14 cellular contexts compared by ENCODE assay signal in the genomic region with DNA sequence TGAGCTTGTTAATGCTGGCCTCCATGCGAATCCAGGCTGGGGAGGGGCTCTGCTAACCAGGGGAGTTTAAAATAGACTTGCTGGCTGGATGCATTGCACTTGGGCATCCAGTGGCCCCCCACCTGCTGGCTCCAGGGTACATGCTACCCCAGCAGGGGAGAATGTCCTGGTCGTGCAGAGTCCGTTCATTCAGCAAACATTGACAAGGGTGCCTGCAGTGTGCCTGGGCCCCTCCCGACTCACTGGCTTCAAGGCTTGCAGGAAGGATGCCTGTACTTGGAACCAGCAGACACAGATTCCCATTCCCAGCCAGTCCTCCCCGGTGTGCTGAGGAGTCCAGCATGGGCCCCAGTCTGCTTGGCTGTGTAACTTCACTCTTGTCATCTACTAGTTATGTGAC. TPM values are rescaled to one million over a fixed set of nuclear protein-coding genes. Genes with fewer than 3 reads are reported as not detected.
DNase-seq lines count a peak whose midpoint lies in the region; ATAC-seq and TF ChIP-seq lines count a peak whose summit lies in the region.
"Had no signal": no experiment of that assay in that cellular context is flagged by ENCODE, and none has a peak within 500 bp of the region (broad histone marks: within the 10 kb centered on the region; RNA-seq: fewer than 3 reads in every experiment).

No MANE protein-coding gene starts in this region.

- H3K4me2 ChIP-seq in GM23338 = no peak overlapping the region

- 0 out of 2 replicates have a peak, but pooled peaks cover 2% of the 10 kb centered on the region for H3F3A ChIP-seq in GM23338 (replicated peaks; ENCODE audit: low read depth)

- H3K4me1 ChIP-seq in GM23338 (ENCODE audit: insufficient read depth) = peaks cover 5% of the 10 kb centered on the region

- peak overlapping the region; percentile 97 for H3K4me3 Mint-ChIP-seq in CD4-positive, alpha-beta T cell
- H3K4me3 Mint-ChIP-seq in GM23338 = peak overlapping the region; percentile 95; the same call in 2 of the 3 replicates
- peak overlapping the region; percentile 99 for H3K4me3 Mint-ChIP-seq in activated T-helper 2 cell treated with anti-CD3 and anti-CD28 coated beads, Interferon-gamma antibody, Interleukin-2, Interleukin-4, amounts not matched to agents 10 μg/mL and 5 μg/mL and 100 μg/mL, durations not matched to agents 14 hours and 24 hours and 36 hours (ENCODE audit: low read depth)
- peak overlapping the region; percentile 91 to 97 (median 94) for H3K4me3 Mint-ChIP-seq in naive thymus-derived CD8-positive, alpha-beta T cell

- CTCF ChIA-PET in CD4-positive, alpha-beta T cell (lab: Charles Lee) = interaction anchor here (0.8 to 2.5 kb wide), 4 partner anchors 56 to 491 kb away, joined by 3 to 8 read pairs (median 4); no protein-coding TSS in a partner anchor

- no peaks in the 10 kb centered on the region for H3K9me3 ChIP-seq in CD4-positive, alpha-beta T cell (ENCODE audit: control insufficient read depth, low read length)
- H3K9me3 ChIP-seq: mucosa of descending colon had no signal

- peaks cover 30% of the 10 kb centered on the region for H3K36me3 Mint-ChIP-seq in CD4-positive, alpha-beta T cell (ENCODE audit: low read depth)
- peaks cover 22% of the 10 kb centered on the region for H3K36me3 Mint-ChIP-seq in GM23338 (ENCODE audit: low read depth)
- peaks cover 23% of the 10 kb centered on the region for H3K36me3 Mint-ChIP-seq in activated T-helper 2 cell treated with anti-CD3 and anti-CD28 coated beads, Interferon-gamma antibody, Interleukin-2, Interleukin-4, amounts not matched to agents 10 μg/mL and 5 μg/mL and 100 μg/mL, durations not matched to agents 14 hours and 24 hours and 36 hours (ENCODE audit: low read depth)
- H3K36me3 Mint-ChIP-seq in naive thymus-derived CD8-positive, alpha-beta T cell = peaks cover 6 to 31% (median 8%) of the 10 kb centered on the region in 3 donors

- H4K20me1 ChIP-seq in GM23338 (replicated peaks; ENCODE audit: insufficient read depth) = no peaks in the 10 kb centered on the region

- no peak overlapping the region for H3K27ac Mint-ChIP-seq in CD4-positive, alpha-beta T cell
- no peak overlapping the region for H3K27ac Mint-ChIP-seq in GM23338
- no peak overlapping the region for H3K27ac Mint-ChIP-seq in activated T-helper 2 cell treated with anti-CD3 and anti-CD28 coated beads, Interferon-gamma antibody, Interleukin-2, Interleukin-4, amounts not matched to agents 10 μg/mL and 5 μg/mL and 100 μg/mL, durations not matched to agents 14 hours and 24 hours and 36 hours
- H3K27ac Mint-ChIP-seq in naive thymus-derived CD8-positive, alpha-beta T cell = peak overlapping the region in 6 of 10 donors; percentile 19 to 72 (median 44)
- H3K27ac Mint-ChIP-seq: activated CD8-positive, alpha-beta memory T cell treated with anti-CD3 and anti-CD28 coated beads, Interleukin-2, amount 10 ng/mL, durations not matched to agents 7 days and 5 days; activated naive CD8-positive, alpha-beta T cell treated with anti-CD3 and anti-CD28 coated beads, Interleukin-2, amount 10 ng/mL, durations not matched to agents 7 days and 5 days had no signal

- POLR2A ChIA-PET in CD4-positive, alpha-beta T cell (lab: Charles Lee) = interaction anchor here (0.9 to 2.4 kb wide), 3 partner anchors 11 to 531 kb away, joined by 3 to 6 read pairs (median 3); a partner anchor contains a TSS
- POLR2A ChIA-PET in naive thymus-derived CD8-positive, alpha-beta T cell (lab: Charles Lee) = interaction anchor here (1.0 kb wide), 2 partner anchors 57 to 428 kb away, joined by 3 to 4 read pairs; no protein-coding TSS in a partner anchor

- H3K4me3 ChIP-seq in GM23338 = no peak overlapping the region
- H3K4me3 ChIP-seq: mucosa of descending colon had no signal

- H3K4me1 Mint-ChIP-seq in CD4-positive, alpha-beta T cell (ENCODE audit: low read depth) = peaks cover 34% of the 10 kb centered on the region
- peaks cover 15% of the 10 kb centered on the region; the same call in 2 of the 3 replicates for H3K4me1 Mint-ChIP-seq in GM23338
- H3K4me1 Mint-ChIP-seq in activated T-helper 2 cell treated with anti-CD3 and anti-CD28 coated beads, Interferon-gamma antibody, Interleukin-2, Interleukin-4, amounts not matched to agents 10 μg/mL and 5 μg/mL and 100 μg/mL, durations not matched to agents 14 hours and 24 hours and 36 hours (ENCODE audit: low read depth) = peaks cover 38% of the 10 kb centered on the region
- peaks cover 23 to 45% (median 36%) of the 10 kb centered on the region in 4 donors for H3K4me1 Mint-ChIP-seq in naive thymus-derived CD8-positive, alpha-beta T cell

- H2AFZ ChIP-seq in GM23338 = no peak overlapping the region

- H3K27me3 Mint-ChIP-seq in CD4-positive, alpha-beta T cell = no peaks in the 10 kb centered on the region
- H3K27me3 Mint-ChIP-seq in GM23338 (ENCODE audit: insufficient read depth, low read depth, poor library complexity) = peaks cover 8% of the 10 kb centered on the region
- H3K27me3 Mint-ChIP-seq in activated T-helper 2 cell treated with anti-CD3 and anti-CD28 coated beads, Interferon-gamma antibody, Interleukin-2, Interleukin-4, amounts not matched to agents 10 μg/mL and 5 μg/mL and 100 μg/mL, durations not matched to agents 14 hours and 24 hours and 36 hours (ENCODE audit: low read depth) = no peaks in the 10 kb centered on the region
- H3K27me3 Mint-ChIP-seq in naive thymus-derived CD8-positive, alpha-beta T cell = no peaks in the 10 kb centered on the region
- H3K27me3 Mint-ChIP-seq: activated CD8-positive, alpha-beta memory T cell treated with anti-CD3 and anti-CD28 coated beads, Interleukin-2, amount 10 ng/mL, durations not matched to agents 7 days and 5 days; activated naive CD8-positive, alpha-beta T cell treated with anti-CD3 and anti-CD28 coated beads, Interleukin-2, amount 10 ng/mL, durations not matched to agents 7 days and 5 days had no signal

- no peak overlapping the region for H3K27ac ChIP-seq in CD4-positive, alpha-beta T cell (ENCODE audit: low read depth, low read length)
- no peak overlapping the region for H3K27ac ChIP-seq in GM23338 (ENCODE audit: low read depth)

- H3K9me2 ChIP-seq in GM23338 (ENCODE audit: insufficient read depth) = no peaks in the 10 kb centered on the region

- ATAC-seq in CD4-positive, alpha-beta T cell (ENCODE audit: poor library complexity) = no peak
- ATAC-seq in GM23338 (no peak), HG03175 (IDR thresholded peaks at IDR 0.05; ENCODE audit: unreplicated experiment) (no peak)
- no peak for ATAC-seq in naive thymus-derived CD8-positive, alpha-beta T cell
- ATAC-seq: activated CD8-positive, alpha-beta memory T cell treated with anti-CD3 and anti-CD28 coated beads, Interleukin-2, amount 10 ng/mL, durations not matched to agents 7 days and 5 days; left cardiac atrium; mucosa of descending colon had no signal

- no peak for DNase-seq in CD4-positive, alpha-beta T cell
- DNase-seq in GM23338 (ENCODE audit: low spot score) = no peak
- no peak for DNase-seq in activated T-helper 2 cell treated with anti-CD3 and anti-CD28 coated beads, Interferon-gamma antibody, Interleukin-2, Interleukin-4, amounts not matched to agents 10 μg/mL and 5 μg/mL and 100 μg/mL, durations not matched to agents 14 hours and 24 hours and 36 hours (ENCODE audit: low spot score)
- no peak for DNase-seq in naive thymus-derived CD8-positive, alpha-beta T cell
- no peak for DNase-seq in GM13976 (ENCODE audit: low spot score)
- no peak for DNase-seq in LoVo (ENCODE audit: low spot score)
- DNase-seq: activated CD8-positive, alpha-beta memory T cell treated with anti-CD3 and anti-CD28 coated beads, Interleukin-2, amount 10 ng/mL, durations not matched to agents 7 days and 5 days; activated naive CD8-positive, alpha-beta T cell treated with anti-CD3 and anti-CD28 coated beads, Interleukin-2, amount 10 ng/mL, durations not matched to agents 7 days and 5 days; left cardiac atrium; NCI-H2081; NCI-H526; trophoblast cell had no signal

- H3K36me3 ChIP-seq in GM23338 (ENCODE audit: insufficient read depth) = no peaks in the 10 kb centered on the region; the same call in 1 of the 2 replicates

- intact Hi-C loops in CD4-positive, alpha-beta T cell (cut with DNase I, micrococcal nuclease) = no loop called here
- intact Hi-C loops in activated T-helper 2 cell treated with anti-CD3 and anti-CD28 coated beads, Interferon-gamma antibody, Interleukin-2, Interleukin-4, amounts not matched to agents 10 μg/mL and 5 μg/mL and 100 μg/mL, durations not matched to agents 14 hours and 24 hours and 36 hours (cut with micrococcal nuclease) = no loop called here

- H3K9me3 Mint-ChIP-seq in CD4-positive, alpha-beta T cell = no peaks in the 10 kb centered on the region
- no peaks in the 10 kb centered on the region for H3K9me3 Mint-ChIP-seq in GM23338
- H3K9me3 Mint-ChIP-seq in activated T-helper 2 cell treated with anti-CD3 and anti-CD28 coated beads, Interferon-gamma antibody, Interleukin-2, Interleukin-4, amounts not matched to agents 10 μg/mL and 5 μg/mL and 100 μg/mL, durations not matched to agents 14 hours and 24 hours and 36 hours = no peaks in the 10 kb centered on the region
- no peaks in the 10 kb centered on the region for H3K9me3 Mint-ChIP-seq in naive thymus-derived CD8-positive, alpha-beta T cell

- no peak for TF ChIP-seq CTCF in CD4-positive, alpha-beta T cell (IDR thresholded peaks at IDR 0.05)
- TF ChIP-seq CTCF in GM23338 (conservative IDR thresholded peaks at IDR 0.05; ENCODE audit: low read depth in 2 of 2) (no peak), GM13976 (IDR thresholded peaks at IDR 0.05; ENCODE audit: borderline replicate concordance, control extremely low read depth, extremely low read depth, insufficient read depth, missing control alignments) (no peak)

- in situ Hi-C loops in GM13976 (cut with MboI; ENCODE audit: low sequenced_read_pairs, unreplicated experiment) = no loop called here

- H3K27me3 ChIP-seq in CD4-positive, alpha-beta T cell (ENCODE audit: control insufficient read depth, insufficient read depth, low read length) = no peaks in the 10 kb centered on the region
- no peaks in the 10 kb centered on the region for H3K27me3 ChIP-seq in GM23338 (ENCODE audit: insufficient read depth)

- H3K79me2 ChIP-seq in GM23338 (replicated peaks; ENCODE audit: insufficient read depth) = no peaks in the 10 kb centered on the region

TF ChIP-seq in GM23338, 12 proteins besides CTCF, POLR2A, EP300 and RAD21 (continues in another document):
- TF ChIP-seq CREB1 (CRISPR knock-in tag; IDR thresholded peaks at IDR 0.05; ENCODE audit: low read depth) (no peak), NANOG (IDR thresholded peaks at IDR 0.05; ENCODE audit: borderline replicate concordance) (no peak), JUNB (IDR thresholded peaks at IDR 0.05; ENCODE audit: unreplicated experiment) (no peak)

RNA-seq across cellular contexts. Expression of a gene that starts 1.5 kb away (rescaled TPM):
- 1 to 10 TPM; 2.3 to 2.5 TPM for total RNA-seq in CD4-positive, alpha-beta T cell
- total RNA-seq in GM23338 (2014; rRNA removed; shearing (Covaris generic)) = 8.3 and 10.3 TPM in 2 replicates
- 11.3 and 12.3 TPM in 2 replicates for polyA plus RNA-seq in GM23338 (2016; fragmentation: Nextera tagmentation; extraction: Ambion mirVana)
- total RNA-seq in activated T-helper 2 cell treated with anti-CD3 and anti-CD28 coated beads, Interferon-gamma antibody, Interleukin-2, Interleukin-4, amounts not matched to agents 10 μg/mL and 5 μg/mL and 100 μg/mL, durations not matched to agents 14 hours and 24 hours and 36 hours = 7.2 and 7.3 TPM in 2 replicates
- 10 to 100 TPM in 1 of 2 experiments, 1 to 10 TPM in 1; 8.6 to 10.4 TPM for total RNA-seq in naive thymus-derived CD8-positive, alpha-beta T cell
- polyA plus RNA-seq in naive thymus-derived CD8-positive, alpha-beta T cell = 1 to 10 TPM; 3.7 to 8.2 (median 4.6) TPM

Comparison
In these comparisons a context has a peak if more than half of its experiments do, and no peak if none do; other contexts are left out.
1. H3K27ac Mint-ChIP-seq: peak in naive thymus-derived CD8-positive, alpha-beta T cell (6 of 10); none in CD4-positive, alpha-beta T cell (single experiment), GM23338 (single experiment) and activated T-helper 2 cell treated with anti-CD3 and anti-CD28 coated beads, Interferon-gamma antibody, Interleukin-2, Interleukin-4, amounts not matched to agents 10 μg/mL and 5 μg/mL and 100 μg/mL, durations not matched to agents 14 hours and 24 hours and 36 hours (single experiment).
2. Peak in every context shown above with its lines, with median percentiles within 50 percentile points of each other: H3K4me3 Mint-ChIP-seq.